Comparison of ENCODE assay signal across 1 cellular context in the genomic region with DNA sequence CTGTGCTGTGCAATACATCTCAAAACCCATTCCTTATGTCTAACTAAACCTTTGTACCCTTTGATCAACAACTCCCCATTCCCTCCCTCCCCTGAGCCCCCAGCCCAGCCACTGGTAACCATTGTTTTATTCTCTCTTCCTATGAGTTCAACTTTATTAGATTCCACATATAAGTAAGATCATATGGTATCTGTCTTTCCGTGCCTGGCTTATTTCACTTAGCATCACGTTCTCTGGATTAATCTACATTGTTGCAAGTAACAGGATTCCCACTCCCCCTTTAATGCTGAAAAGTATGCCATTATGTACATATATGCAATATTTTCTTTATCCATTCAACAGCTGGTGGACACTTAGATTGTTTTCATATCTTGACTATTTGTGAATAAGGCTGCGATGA.
TF ChIP-seq lines count a peak whose summit lies in the region.

No MANE protein-coding gene starts in this region.

TF ChIP-seq in SK-N-SH treated with all-trans-retinoic acid at 6 μM for 48 hours, 23 proteins besides CTCF, POLR2A, EP300 and RAD21 (continued from another document):
- TF ChIP-seq, protein P1, sequence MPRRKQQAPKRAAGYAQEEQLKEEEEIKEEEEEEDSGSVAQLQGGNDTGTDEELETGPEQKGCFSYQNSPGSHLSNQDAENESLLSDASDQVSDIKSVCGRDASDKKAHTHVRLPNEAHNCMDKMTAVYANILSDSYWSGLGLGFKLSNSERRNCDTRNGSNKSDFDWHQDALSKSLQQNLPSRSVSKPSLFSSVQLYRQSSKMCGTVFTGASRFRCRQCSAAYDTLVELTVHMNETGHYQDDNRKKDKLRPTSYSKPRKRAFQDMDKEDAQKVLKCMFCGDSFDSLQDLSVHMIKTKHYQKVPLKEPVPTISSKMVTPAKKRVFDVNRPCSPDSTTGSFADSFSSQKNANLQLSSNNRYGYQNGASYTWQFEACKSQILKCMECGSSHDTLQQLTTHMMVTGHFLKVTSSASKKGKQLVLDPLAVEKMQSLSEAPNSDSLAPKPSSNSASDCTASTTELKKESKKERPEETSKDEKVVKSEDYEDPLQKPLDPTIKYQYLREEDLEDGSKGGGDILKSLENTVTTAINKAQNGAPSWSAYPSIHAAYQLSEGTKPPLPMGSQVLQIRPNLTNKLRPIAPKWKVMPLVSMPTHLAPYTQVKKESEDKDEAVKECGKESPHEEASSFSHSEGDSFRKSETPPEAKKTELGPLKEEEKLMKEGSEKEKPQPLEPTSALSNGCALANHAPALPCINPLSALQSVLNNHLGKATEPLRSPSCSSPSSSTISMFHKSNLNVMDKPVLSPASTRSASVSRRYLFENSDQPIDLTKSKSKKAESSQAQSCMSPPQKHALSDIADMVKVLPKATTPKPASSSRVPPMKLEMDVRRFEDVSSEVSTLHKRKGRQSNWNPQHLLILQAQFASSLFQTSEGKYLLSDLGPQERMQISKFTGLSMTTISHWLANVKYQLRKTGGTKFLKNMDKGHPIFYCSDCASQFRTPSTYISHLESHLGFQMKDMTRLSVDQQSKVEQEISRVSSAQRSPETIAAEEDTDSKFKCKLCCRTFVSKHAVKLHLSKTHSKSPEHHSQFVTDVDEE (CRISPR knock-in tag; IDR thresholded peaks at IDR 0.05): 0 out of 2 replicates have a peak, but pooled peaks have one; percentile 14
TF ChIP-seq in SK-N-SH treated with all-trans-retinoic acid at 6 μM for 48 hours: peak in this region for 2.
